Comparison of ENCODE assay signal across 9 cellular contexts in the genomic region with DNA sequence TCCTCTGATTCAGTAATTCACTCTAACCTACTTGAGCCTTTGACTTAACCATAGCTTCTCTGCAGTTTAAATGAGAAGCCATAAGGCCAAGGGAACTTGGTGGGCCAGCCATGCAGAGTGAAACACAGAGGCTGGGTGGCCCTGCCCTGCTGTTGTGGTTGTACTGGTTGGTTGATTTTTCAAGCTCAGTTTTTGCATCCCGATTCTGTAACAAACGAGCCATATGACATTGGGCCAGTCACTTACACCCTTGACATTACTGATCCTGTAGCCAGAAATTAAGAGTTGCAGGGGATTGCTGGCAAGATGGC. TPM values are rescaled to one million over a fixed set of nuclear protein-coding genes. Genes with fewer than 3 reads are reported as not detected.
DNase-seq lines count a peak whose midpoint lies in the region; ATAC-seq and TF ChIP-seq lines count a peak whose summit lies in the region.
"Had no signal": no experiment of that assay in that cellular context is flagged by ENCODE, and none has a peak within 500 bp of the region (broad histone marks: within the 10 kb centered on the region; RNA-seq: fewer than 3 reads in every experiment).

No MANE protein-coding gene starts in this region.

- H3K4me1 ChIP-seq in esophagus muscularis mucosa (peaks cover 14 to 48% (median 41%) of the 10 kb centered on the region in 4 donors), spleen (peaks cover 7 to 55% (median 40%) of the 10 kb centered on the region in 6 donors), mesendoderm (ENCODE audit: control insufficient read depth, low read depth, low read length) (peaks cover 2% of the 10 kb centered on the region)

- TF ChIP-seq CTCF in SU-DHL-6 (IDR thresholded peaks at IDR 0.05; ENCODE audit: insufficient read depth, low read length, poor library complexity, severe bottlenecking) (no peak), esophagus muscularis mucosa (IDR thresholded peaks at IDR 0.05) (no peak), spleen (IDR thresholded peaks at IDR 0.05 in 8 of 11, conservative IDR thresholded peaks at IDR 0.05 in 3 of 11) (no peak)

- H3K27ac ChIP-seq in SU-DHL-6 (ENCODE audit: low read depth, low read length), result peak overlapping the region; percentile 92
- peak overlapping the region; percentile 80 to 91 (median 86) for H3K27ac ChIP-seq in esophagus muscularis mucosa (replicated peaks in 1 of 4)
- H3K27ac ChIP-seq in spleen, result peak overlapping the region in 7 of 8 donors; percentile 91 to 98 (median 96)
- H3K27ac ChIP-seq in caudate nucleus (ENCODE audit: low read depth, low read length), result no peak overlapping the region
- H3K27ac ChIP-seq in mesendoderm (ENCODE audit: low read depth, low read length), result no peak overlapping the region
- H3K27ac ChIP-seq: SJSA1 had no signal

- no peaks in the 10 kb centered on the region for H3K27me3 ChIP-seq in SU-DHL-6 (ENCODE audit: low read length)
- H3K27me3 ChIP-seq in esophagus muscularis mucosa, result no peaks in the 10 kb centered on the region
- H3K27me3 ChIP-seq in spleen (replicated peaks in 1 of 7), result no peaks in the 10 kb centered on the region
- no peaks in the 10 kb centered on the region for H3K27me3 ChIP-seq in mesendoderm (ENCODE audit: insufficient read depth, low read length, poor library complexity)

- H4K20me1 ChIP-seq in SU-DHL-6 (ENCODE audit: low read depth, low read length), result no peaks in the 10 kb centered on the region

- H3F3A ChIP-seq in SU-DHL-6 (ENCODE audit: insufficient read depth), result peaks cover 10% of the 10 kb centered on the region

- no peaks in the 10 kb centered on the region for H3K9me3 ChIP-seq in SU-DHL-6 (ENCODE audit: insufficient read depth, low read length)
- H3K9me3 ChIP-seq in esophagus muscularis mucosa, result no peaks in the 10 kb centered on the region
- no peaks in the 10 kb centered on the region for H3K9me3 ChIP-seq in spleen
- H3K9me3 ChIP-seq: SJSA1 had no signal

- no peaks in the 10 kb centered on the region for H3K36me3 ChIP-seq in SU-DHL-6 (ENCODE audit: low read length)
- no peaks in the 10 kb centered on the region for H3K36me3 ChIP-seq in esophagus muscularis mucosa
- no peaks in the 10 kb centered on the region for H3K36me3 ChIP-seq in spleen
- H3K36me3 ChIP-seq in mesendoderm (ENCODE audit: control insufficient read depth, insufficient read depth, low read length), result no peaks in the 10 kb centered on the region
- H3K36me3 ChIP-seq: SJSA1 had no signal

- H2AK5ac ChIP-seq in mesendoderm (ENCODE audit: low read length), result no peak overlapping the region

- H4K8ac ChIP-seq in mesendoderm (ENCODE audit: low read depth, low read length), result no peak overlapping the region

- H3K18ac ChIP-seq in mesendoderm (ENCODE audit: low read length), result no peak overlapping the region

- ATAC-seq in HG03432 (IDR thresholded peaks at IDR 0.05; ENCODE audit: unreplicated experiment), result no peak

- WGBS in esophagus muscularis mucosa, result 95% methylated on average over 2 of the region's 2 CpGs
- 25 to 80% (median 55%) methylated on average over 2 of the region's 2 CpGs for WGBS in spleen, 5 donors
- no CpG with 5 or more reads among the region's 2 CpGs for WGBS in mesendoderm (ENCODE audit: extremely low coverage, insufficient coverage, low lambda C conversion rate)

- no peak overlapping the region for H2BK5ac ChIP-seq in mesendoderm (ENCODE audit: low read length)

- TF ChIP-seq POLR2A in esophagus muscularis mucosa (IDR thresholded peaks at IDR 0.05; ENCODE audit: low read depth) (no peak), spleen (IDR thresholded peaks at IDR 0.05) (no peak)

- H2BK15ac ChIP-seq in mesendoderm (replicated peaks; ENCODE audit: low read depth), result no peak overlapping the region

- no peak overlapping the region for H2BK120ac ChIP-seq in mesendoderm (ENCODE audit: low read depth, low read length)

- no peak overlapping the region for H3K23ac ChIP-seq in mesendoderm (ENCODE audit: low read length)

- peak overlapping the region; percentile 52 for H3K4me3 ChIP-seq in SU-DHL-6 (ENCODE audit: insufficient read depth, low read length, poor library complexity, severe bottlenecking)
- H3K4me3 ChIP-seq in esophagus muscularis mucosa, result no peak overlapping the region
- H3K4me3 ChIP-seq in spleen, result peak overlapping the region in 2 of 8 donors; percentile 80 to 91
- no peak overlapping the region for H3K4me3 ChIP-seq in mesendoderm (ENCODE audit: low read length)
- H3K4me3 ChIP-seq: SJSA1 had no signal

- no peaks in the 10 kb centered on the region for H3K79me1 ChIP-seq in mesendoderm (ENCODE audit: low read length)

- H3K9ac ChIP-seq in SU-DHL-6 (ENCODE audit: low read length) (peak overlapping the region; percentile 74), mesendoderm (ENCODE audit: low read length) (no peak overlapping the region)

- H3K4me2 ChIP-seq in SU-DHL-6 (ENCODE audit: low read depth, low read length, poor library complexity, severe bottlenecking) (peak overlapping the region; percentile 91), mesendoderm (ENCODE audit: low read length) (no peak overlapping the region)

- no peak overlapping the region for H4K5ac ChIP-seq in mesendoderm (ENCODE audit: low read length)

- no peak overlapping the region for H3K4ac ChIP-seq in mesendoderm (ENCODE audit: low read depth, low read length)

- H3K9me2 ChIP-seq in SU-DHL-6 (replicated peaks; ENCODE audit: insufficient read depth, low read length), result no peaks in the 10 kb centered on the region

- peak overlapping the region; percentile 4 for H2AFZ ChIP-seq in SU-DHL-6 (ENCODE audit: low read depth, low read length, severe bottlenecking)

- no peak overlapping the region for H3K56ac ChIP-seq in mesendoderm (ENCODE audit: low read length)

- intact Hi-C loops in esophagus muscularis mucosa (cut with DNase I), result loop anchor here (5.0 kb wide), 1 partner anchor 889 kb away; no protein-coding TSS in a partner anchor
- intact Hi-C loops in spleen (cut with DNase I; ENCODE audit: low total_unique reads), result no loop called here

- H3K79me2 ChIP-seq in SU-DHL-6 (ENCODE audit: insufficient read depth, low read length), result peaks cover 35% of the 10 kb centered on the region
- peaks cover 25% of the 10 kb centered on the region for H3K79me2 ChIP-seq in mesendoderm (ENCODE audit: control insufficient read depth, insufficient read depth, low read length)

- DNase-seq in DMS53 (lab: John Stamatoyannopoulos, UW), result peak; percentile 37
- no peak for DNase-seq in DMS53 treated with DMSO at 0.1 percent for 48 hours (lab: John Stamatoyannopoulos, UW; ENCODE audit: unreplicated experiment)
- DNase-seq in esophagus muscularis mucosa (ENCODE audit: extremely low spot score), result no peak
- DNase-seq in spleen, result no peak
- DNase-seq in caudate nucleus (lab: John Stamatoyannopoulos, UW), result no peak
- no peak for DNase-seq in mesendoderm

- no peak for TF ChIP-seq EP300 in esophagus muscularis mucosa (IDR thresholded peaks at IDR 0.05)

RNA-seq across cellular contexts. Expression of gene RASGEF1B, which starts 1.3 kb away (rescaled TPM):
- total RNA-seq in esophagus muscularis mucosa, result 10 to 100 TPM in 1 of 4 donors, 1 to 10 TPM in 3; 5.2 to 18.6 (median 6.2) TPM
- total RNA-seq in spleen, result 10 to 100 TPM; 28.6 to 69.5 (median 34.9) TPM
- polyA plus RNA-seq in spleen, result 10 to 100 TPM in 1 of 3 donors, 1 to 10 TPM in 2; 9.4 to 11.9 (median 9.6) TPM
- polyA plus RNA-seq in mesendoderm (2013, experiment 1 of 2), result 20.7 TPM
- polyA plus RNA-seq in mesendoderm (2013, experiment 2 of 2), result 20.8 TPM
- total RNA-seq: SJSA1 had no signal

Comparison
In these comparisons a context has a peak if more than half of its experiments do, and no peak if none do; other contexts are left out.
1. H3K27ac ChIP-seq: peak in SU-DHL-6 (single experiment), esophagus muscularis mucosa (4 of 4) and spleen (7 of 8); none in caudate nucleus (single experiment) and mesendoderm (single experiment).